Comparison of ENCODE assay signal across 23 cellular contexts in the genomic region with DNA sequence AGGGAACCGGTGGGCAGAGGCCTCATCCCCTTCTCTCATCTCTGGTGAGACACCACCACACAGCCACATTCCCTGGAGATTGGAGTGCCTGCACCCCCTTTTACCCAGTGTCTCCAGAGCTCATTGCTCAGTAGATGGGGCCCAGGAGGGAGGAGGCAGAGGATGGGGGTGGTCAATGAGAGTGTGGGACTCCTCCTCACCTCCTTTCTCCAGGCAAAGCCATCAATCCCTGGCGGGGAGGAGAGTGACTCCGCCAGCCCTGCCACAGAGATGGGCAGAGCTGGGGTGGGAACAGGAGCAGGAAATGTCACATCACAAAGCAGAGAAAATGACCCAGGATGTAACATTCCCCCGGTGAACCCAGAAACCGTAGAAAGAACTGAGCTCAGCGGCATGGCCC.
DNase-seq lines count a peak whose midpoint lies in the region; ATAC-seq and TF ChIP-seq lines count a peak whose summit lies in the region.
"Had no signal": no experiment of that assay in that cellular context is flagged by ENCODE, and none has a peak within 500 bp of the region (broad histone marks: within the 10 kb centered on the region; RNA-seq: fewer than 3 reads in every experiment).

No MANE protein-coding gene starts in this region.

- intact Hi-C loops in breast epithelium (cut with DNase I; ENCODE audit: low total_unique reads), result no loop called here

- no peak for TF ChIP-seq CTCF in endodermal cell (conservative IDR thresholded peaks at IDR 0.05)
- TF ChIP-seq CTCF in lung (IDR thresholded peaks at IDR 0.05; ENCODE audit: control extremely low read depth, extremely low read depth), result no peak
- no peak for TF ChIP-seq CTCF in osteocyte (IDR thresholded peaks at IDR 0.05)
- no peak for TF ChIP-seq CTCF in breast epithelium (IDR thresholded peaks at IDR 0.05)

- H3K4me3 Mint-ChIP-seq in endodermal cell (no peak overlapping the region), osteocyte (ENCODE audit: unreplicated experiment) (no peak overlapping the region)
- H3K4me3 Mint-ChIP-seq: CD14-positive monocyte; CD4-positive, alpha-beta T cell; CD8-positive, alpha-beta memory T cell had no signal

- H3K4me1 ChIP-seq in NT2/D1 (ENCODE audit: insufficient read depth, insufficient read length) (no peaks in the 10 kb centered on the region), endodermal cell (ENCODE audit: control insufficient read depth, insufficient read depth, low read length) (no peaks in the 10 kb centered on the region), lung (ENCODE audit: control insufficient read depth in 2 of 2, insufficient read depth in 2 of 2, low read length in 2 of 2) (no peaks in the 10 kb centered on the region), breast epithelium (no peaks in the 10 kb centered on the region)
- H3K4me1 ChIP-seq: A549 had no signal

- ATAC-seq in lung (ENCODE audit: insufficient read depth, low FRiP score) (no peak), GM21723 (IDR thresholded peaks at IDR 0.05; ENCODE audit: unreplicated experiment) (no peak)
- ATAC-seq: A549, GM12878 had no signal

- no peaks in the 10 kb centered on the region for H3K9me3 Mint-ChIP-seq in endodermal cell
- H3K9me3 Mint-ChIP-seq in osteocyte (ENCODE audit: unreplicated experiment), result no peaks in the 10 kb centered on the region
- H3K9me3 Mint-ChIP-seq: CD4-positive, alpha-beta T cell; CD8-positive, alpha-beta memory T cell had no signal

- H3K9me3 ChIP-seq in NT2/D1 (ENCODE audit: insufficient read depth, low read length), result peaks cover 3% of the 10 kb centered on the region; the same call in 1 of the 2 replicates
- H3K9me3 ChIP-seq in endodermal cell (ENCODE audit: control insufficient read depth, low read length), result no peaks in the 10 kb centered on the region
- H3K9me3 ChIP-seq in lung (ENCODE audit: control insufficient read depth in 2 of 2, insufficient read depth in 1 of 2, low read length in 1 of 2), result peaks cover 0 to 5% of the 10 kb centered on the region in 2 donors
- no peaks in the 10 kb centered on the region for H3K9me3 ChIP-seq in breast epithelium
- H3K9me3 ChIP-seq: A549, BE2C had no signal

- peaks cover 12% of the 10 kb centered on the region for H3K4me1 Mint-ChIP-seq in endodermal cell
- no peaks in the 10 kb centered on the region for H3K4me1 Mint-ChIP-seq in osteocyte (ENCODE audit: unreplicated experiment)
- H3K4me1 Mint-ChIP-seq: CD14-positive monocyte; CD8-positive, alpha-beta memory T cell had no signal

- H3K9ac ChIP-seq in NT2/D1 (ENCODE audit: insufficient read length, low read depth) (peak overlapping the region; percentile 17), endodermal cell (ENCODE audit: extremely low read depth, low read length, poor library complexity, severe bottlenecking) (no peak overlapping the region)
- H3K9ac ChIP-seq: BLaER1 treated with 17β-estradiol and CSF1 and Interleukin-3, amounts not matched to agents 10 nM and 100 nM; GM23248 had no signal

- H3K4me3 ChIP-seq in NT2/D1 (ENCODE audit: insufficient read length, low read depth) (no peak overlapping the region), endodermal cell (ENCODE audit: low read length) (no peak overlapping the region), lung (no peak overlapping the region), breast epithelium (no peak overlapping the region)
- H3K4me3 ChIP-seq: A549; BLaER1 treated with 17β-estradiol and CSF1 and Interleukin-3, amounts not matched to agents 10 nM and 100 nM; GM12878; GM23248 had no signal

- H3K27me3 ChIP-seq in NT2/D1 (ENCODE audit: insufficient read depth, insufficient read length) (no peaks in the 10 kb centered on the region), endodermal cell (ENCODE audit: control insufficient read depth, insufficient read depth, low read length, poor library complexity, severe bottlenecking) (no peaks in the 10 kb centered on the region), lung (ENCODE audit: control insufficient read depth, insufficient read depth) (no peaks in the 10 kb centered on the region), breast epithelium (no peaks in the 10 kb centered on the region)
- H3K27me3 ChIP-seq: BE2C; BLaER1 treated with 17β-estradiol and CSF1 and Interleukin-3, amounts not matched to agents 10 nM and 100 nM had no signal

- no peak overlapping the region for H3K27ac ChIP-seq in endodermal cell (ENCODE audit: low read depth, low read length)
- H3K27ac ChIP-seq in lung (ENCODE audit: low read depth in 1 of 2, low read length in 1 of 2), result no peak overlapping the region
- H3K27ac ChIP-seq in breast epithelium, result no peak overlapping the region
- H3K27ac ChIP-seq: A549; BLaER1 treated with 17β-estradiol and CSF1 and Interleukin-3, amounts not matched to agents 10 nM and 100 nM; GM23248 had no signal

- peaks cover 20% of the 10 kb centered on the region for H3K27me3 Mint-ChIP-seq in endodermal cell (ENCODE audit: insufficient read depth)
- H3K27me3 Mint-ChIP-seq in osteocyte (ENCODE audit: unreplicated experiment), result peaks cover 10% of the 10 kb centered on the region

- H3K27ac Mint-ChIP-seq in endodermal cell, result no peak overlapping the region
- H3K27ac Mint-ChIP-seq in osteocyte (ENCODE audit: unreplicated experiment), result no peak overlapping the region
- H3K27ac Mint-ChIP-seq: CD14-positive monocyte; CD4-positive, alpha-beta T cell; CD8-positive, alpha-beta memory T cell had no signal

- DNase-seq in NT2/D1 (ENCODE audit: low read depth, low spot score) (no peak), endodermal cell (peak; percentile 44), lung (ENCODE audit: low spot score) (peak; percentile 14), osteocyte (ENCODE audit: extremely low spot score, unreplicated experiment) (peak; percentile 68), breast epithelium (ENCODE audit: low spot score in 2 of 2) (no peak), NCI-H446 treated with DMSO at 0.1 percent for 48 hours (lab: John Stamatoyannopoulos, UW) (no peak)
- DNase-seq: 8988T; ACHN; AML-193; BE2C; CD4-positive, alpha-beta T cell; CD8-positive, alpha-beta memory T cell; DMS 273 treated with DMSO at 0.1 percent for 48 hours; EL; GDM1; GM23248; H7; HCEC 1CT had no signal

- H3K36me3 Mint-ChIP-seq in endodermal cell (ENCODE audit: low read depth), result no peaks in the 10 kb centered on the region
- no peaks in the 10 kb centered on the region for H3K36me3 Mint-ChIP-seq in osteocyte (ENCODE audit: unreplicated experiment)
- H3K36me3 Mint-ChIP-seq: CD14-positive monocyte; CD8-positive, alpha-beta memory T cell had no signal

- no peaks in the 10 kb centered on the region for H3K36me3 ChIP-seq in NT2/D1 (ENCODE audit: insufficient read depth, insufficient read length, low read length)
- H3K36me3 ChIP-seq in endodermal cell (ENCODE audit: control insufficient read depth, insufficient read depth, low read length), result no peaks in the 10 kb centered on the region
- H3K36me3 ChIP-seq in lung (ENCODE audit: control insufficient read depth in 2 of 2, insufficient read depth in 2 of 2, low read length in 2 of 2), result no peaks in the 10 kb centered on the region
- H3K36me3 ChIP-seq in breast epithelium, result no peaks in the 10 kb centered on the region
- H3K36me3 ChIP-seq: BE2C; BLaER1 treated with 17β-estradiol and CSF1 and Interleukin-3, amounts not matched to agents 10 nM and 100 nM had no signal

- TF ChIP-seq POLR2A in breast epithelium (IDR thresholded peaks at IDR 0.05), result no peak

- 76 to 89% methylated on average over 3 to 6 of the region's 6 CpGs for WGBS in endodermal cell (ENCODE audit: insufficient coverage in 1 of 2, insufficient read length in 1 of 2), 2 experiments
- WGBS in lung, 2 donors, result 40 to 49% methylated on average over 6 of the region's 6 CpGs

Comparison
In these comparisons a context has a peak if more than half of its experiments do, and no peak if none do; other contexts are left out.
1. DNase-seq: peak in endodermal cell (single experiment), lung (single experiment) and osteocyte (single experiment); none in NT2/D1 (single experiment), breast epithelium (0 of 2) and NCI-H446 treated with DMSO at 0.1 percent for 48 hours (single experiment).